Comparison of ENCODE assay signal across 21 cellular contexts in genomic region chr6:126923807-126924206, GRCh38.
"Had no signal": no experiment of that assay in that cellular context is flagged by ENCODE, and none has a peak within 500 bp of the region (broad histone marks: within the 10 kb centered on the region; RNA-seq: fewer than 3 reads in every experiment).

No MANE protein-coding gene starts in this region.

- H3K4me3 Mint-ChIP-seq: naive thymus-derived CD4-positive, alpha-beta T cell; nephron progenitor cell; type B pancreatic cell had no signal

- H3K4me1 ChIP-seq: heart right ventricle, right atrium auricular region had no signal

- ATAC-seq: heart right ventricle; left lobe of liver; naive thymus-derived CD4-positive, alpha-beta T cell had no signal

- H3K4me1 Mint-ChIP-seq: naive thymus-derived CD4-positive, alpha-beta T cell had no signal

- DNase-seq: effector memory CD4-positive, alpha-beta T cell; foreskin melanocyte; heart right ventricle; hypothalamus; islet precursor cell; mammary epithelial cell; naive thymus-derived CD4-positive, alpha-beta T cell; nephron progenitor cell; posterior cingulate gyrus; sigmoid colon; stimulated activated CD4-positive, alpha-beta T cell treated with anti-CD3 and anti-CD28 coated beads, Interleukin-2, amount 100 ng/mL, for 48 hours; stimulated activated naive CD4-positive, alpha-beta T cell treated with Interleukin-2 at 50 U/mL for 16 hours had no signal

- H3K27me3 Mint-ChIP-seq: type B pancreatic cell had no signal

- H3K27ac Mint-ChIP-seq: naive thymus-derived CD4-positive, alpha-beta T cell; nephron progenitor cell; type B pancreatic cell had no signal

- H3K36me3 Mint-ChIP-seq: naive thymus-derived CD4-positive, alpha-beta T cell; type B pancreatic cell had no signal

- H3K9me3 Mint-ChIP-seq: naive thymus-derived CD4-positive, alpha-beta T cell; nephron progenitor cell; type B pancreatic cell had no signal

- H3K36me3 ChIP-seq: esophagus muscularis mucosa, heart right ventricle, neutrophil, right atrium auricular region, sigmoid colon had no signal

- H3K27me3 ChIP-seq: esophagus muscularis mucosa, heart right ventricle, neutrophil, right atrium auricular region, sigmoid colon had no signal

- H3K4me2 ChIP-seq: smooth muscle cell had no signal

- FAIRE-seq: endometrium, urothelium cell line had no signal

- H3K27ac ChIP-seq: epithelial cell of prostate, esophagus muscularis mucosa, heart right ventricle, neutrophil, right atrium auricular region, sigmoid colon had no signal

- H3K9me3 ChIP-seq: esophagus muscularis mucosa, heart right ventricle, neutrophil, right atrium auricular region, sigmoid colon had no signal

- H3K4me3 ChIP-seq: esophagus muscularis mucosa, heart right ventricle, right atrium auricular region, sigmoid colon, smooth muscle cell had no signal
